Comparison of ENCODE assay signal across 12 cellular contexts in the genomic region with DNA sequence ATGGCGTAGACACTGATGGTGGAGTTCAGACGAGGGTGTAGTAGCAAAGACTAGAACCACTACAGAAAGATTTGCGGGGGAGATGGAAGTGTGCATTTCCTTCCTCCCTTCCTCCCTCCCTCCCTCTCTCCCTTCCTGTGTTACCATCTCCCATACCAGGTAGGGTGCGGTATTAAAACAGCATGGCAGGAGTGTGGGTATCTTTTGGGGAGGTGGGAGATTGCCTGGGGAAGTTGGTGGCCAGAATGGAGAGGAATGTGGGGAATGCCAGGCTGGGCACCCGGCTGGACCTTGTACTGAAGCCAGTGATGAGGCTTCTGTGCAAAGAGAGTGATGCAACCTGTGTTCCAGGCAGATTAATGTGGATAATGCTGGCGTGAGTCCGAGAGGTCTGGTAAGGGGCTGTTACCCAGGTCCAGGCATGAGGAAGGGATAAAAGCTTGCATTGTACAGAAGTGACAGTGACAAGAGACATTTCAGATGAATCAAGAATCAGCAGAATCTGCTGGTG. TPM values are rescaled to one million over a fixed set of nuclear protein-coding genes. Genes with fewer than 3 reads are reported as not detected.
DNase-seq lines count a peak whose midpoint lies in the region; ATAC-seq and TF ChIP-seq lines count a peak whose summit lies in the region.
"Had no signal": no experiment of that assay in that cellular context is flagged by ENCODE, and none has a peak within 500 bp of the region (broad histone marks: within the 10 kb centered on the region; RNA-seq: fewer than 3 reads in every experiment).

No MANE protein-coding gene starts in this region.

- no peaks in the 10 kb centered on the region for H3K36me3 ChIP-seq in liver (ENCODE audit: control insufficient read depth in 4 of 4, insufficient read depth in 3 of 4, low read depth in 1 of 4, low read length in 3 of 4)
- H3K36me3 ChIP-seq: vagina had no signal

- no peak overlapping the region for H3K4me3 ChIP-seq in liver (ENCODE audit: low read depth in 1 of 3, low read length in 3 of 3)
- H3K4me3 ChIP-seq: vagina had no signal

- peak overlapping the region; percentile 78 for H3K27ac Mint-ChIP-seq in activated CD8-positive, alpha-beta T cell treated with anti-CD3 and anti-CD28 coated beads for 36 hours

- H3K4me1 ChIP-seq in liver (ENCODE audit: control insufficient read depth in 4 of 4, insufficient read depth in 4 of 4, low read length in 3 of 4): peaks cover 17 to 37% (median 32%) of the 10 kb centered on the region in 4 donors

- no peaks in the 10 kb centered on the region for H3K9me3 ChIP-seq in liver (ENCODE audit: control insufficient read depth in 4 of 4, low read length in 3 of 4)
- H3K9me3 ChIP-seq: vagina had no signal

- POLR2A ChIA-PET in activated CD8-positive, alpha-beta T cell treated with anti-CD3 and anti-CD28 coated beads for 36 hours (lab: Charles Lee): interaction anchor here (0.6 kb wide), 1 partner anchor 163 kb away, joined by 3 read pairs; no protein-coding TSS in a partner anchor

- peaks cover 1% of the 10 kb centered on the region for H3K27me3 Mint-ChIP-seq in activated CD8-positive, alpha-beta T cell treated with anti-CD3 and anti-CD28 coated beads for 36 hours

- peak overlapping the region; percentile 51 for H3K4me3 Mint-ChIP-seq in activated CD8-positive, alpha-beta T cell treated with anti-CD3 and anti-CD28 coated beads for 36 hours

- H3K4me1 Mint-ChIP-seq in activated CD8-positive, alpha-beta T cell treated with anti-CD3 and anti-CD28 coated beads for 36 hours (ENCODE audit: low read depth): peaks cover 38% of the 10 kb centered on the region

- H3K27me3 ChIP-seq in liver (ENCODE audit: control insufficient read depth in 4 of 4, insufficient read depth in 4 of 4, low read length in 3 of 4): no peaks in the 10 kb centered on the region
- H3K27me3 ChIP-seq: vagina had no signal

- 27% methylated on average over 7 of the region's 7 CpGs for WGBS in liver

- CTCF ChIA-PET in activated CD8-positive, alpha-beta T cell treated with anti-CD3 and anti-CD28 coated beads for 36 hours (lab: Charles Lee): no interaction called here

- H3K9ac ChIP-seq in liver (ENCODE audit: low read depth in 1 of 2, low read length in 2 of 2): peak overlapping the region in 1 of 2 donors; percentile 29

- no peak for TF ChIP-seq CTCF in activated CD8-positive, alpha-beta T cell treated with anti-CD3 and anti-CD28 coated beads for 36 hours (IDR thresholded peaks at IDR 0.05)
- no peak for TF ChIP-seq CTCF in liver (IDR thresholded peaks at IDR 0.05; ENCODE audit: low read depth, low read length, missing input control)

- peak overlapping the region; percentile 90 to 93 for H3K27ac ChIP-seq in liver (ENCODE audit: low read depth in 1 of 2, low read length in 2 of 2)
- H3K27ac ChIP-seq: vagina had no signal

- DNase-seq in left cardiac atrium: no peak
- no peak for DNase-seq in cardiac septum (ENCODE audit: low spot score)
- no peak for DNase-seq in activated CD8-positive, alpha-beta T cell treated with anti-CD3 and anti-CD28 coated beads for 36 hours
- DNase-seq in NCI-H2227 (lab: John Stamatoyannopoulos, UW; ENCODE audit: unreplicated experiment): no peak
- DNase-seq in cerebellar cortex (ENCODE audit: low spot score): no peak
- no peak for DNase-seq in activated CD4-positive, CD25-positive, alpha-beta regulatory T cell (lab: John Stamatoyannopoulos, UW)
- DNase-seq: hippocampal formation, NCI-H2029 treated with DMSO at 0.1 percent for 48 hours, SW 1271 had no signal

- ATAC-seq in left cardiac atrium: peak; percentile 23 to 48
- no peak for ATAC-seq in activated CD8-positive, alpha-beta T cell treated with anti-CD3 and anti-CD28 coated beads for 36 hours
- ATAC-seq in GM21526 (IDR thresholded peaks at IDR 0.05; ENCODE audit: low FRiP score, unreplicated experiment): no peak

- peak; percentile 45 to 62 for TF ChIP-seq RAD21 in liver (IDR thresholded peaks at IDR 0.05)

- intact Hi-C loops in left cardiac atrium (cut with DNase I) (no loop called here), cardiac septum (cut with DNase I) (no loop called here)
- intact Hi-C loops in activated CD8-positive, alpha-beta T cell treated with anti-CD3 and anti-CD28 coated beads for 36 hours (cut with micrococcal nuclease): no loop called here

- H3K9me3 Mint-ChIP-seq in activated CD8-positive, alpha-beta T cell treated with anti-CD3 and anti-CD28 coated beads for 36 hours: no peaks in the 10 kb centered on the region

- no peaks in the 10 kb centered on the region for H3K36me3 Mint-ChIP-seq in activated CD8-positive, alpha-beta T cell treated with anti-CD3 and anti-CD28 coated beads for 36 hours (ENCODE audit: low read depth)

TF ChIP-seq in liver, 16 proteins besides CTCF, POLR2A, EP300 and RAD21:
- TF ChIP-seq RXRA (IDR thresholded peaks at IDR 0.05) (peak; percentile 81 to 90), FOXA2 (IDR thresholded peaks at IDR 0.05) (peak; percentile 61), ATF3 (IDR thresholded peaks at IDR 0.05) (peak; percentile 97), ZBTB33 (IDR thresholded peaks at IDR 0.05) (peak; percentile 51), YY1 (IDR thresholded peaks at IDR 0.05) (peak; percentile 56), SP1 (IDR thresholded peaks at IDR 0.05) (peak; percentile 97), JUND (IDR thresholded peaks at IDR 0.05) (peak; percentile 47 to 76), MAX (IDR thresholded peaks at IDR 0.05) (peak; percentile 87), NR2F2 (IDR thresholded peaks at IDR 0.05) (no peak), EGR1 (IDR thresholded peaks at IDR 0.05; ENCODE audit: low read depth in 2 of 2) (no peak), GABPA (IDR thresholded peaks at IDR 0.05 in 1 of 2, conservative IDR thresholded peaks at IDR 0.05 in 1 of 2) (peak in 1 of 2 donors; percentile 5), TAF1 (conservative IDR thresholded peaks at IDR 0.05) (no peak), FOXA1 (IDR thresholded peaks at IDR 0.05) (peak; percentile 19), HNF4G (IDR thresholded peaks at IDR 0.05) (peak; percentile 95), HNF4A (conservative IDR thresholded peaks at IDR 0.05) (peak; percentile 96 to 97)
- TF ChIP-seq, protein P1, sequence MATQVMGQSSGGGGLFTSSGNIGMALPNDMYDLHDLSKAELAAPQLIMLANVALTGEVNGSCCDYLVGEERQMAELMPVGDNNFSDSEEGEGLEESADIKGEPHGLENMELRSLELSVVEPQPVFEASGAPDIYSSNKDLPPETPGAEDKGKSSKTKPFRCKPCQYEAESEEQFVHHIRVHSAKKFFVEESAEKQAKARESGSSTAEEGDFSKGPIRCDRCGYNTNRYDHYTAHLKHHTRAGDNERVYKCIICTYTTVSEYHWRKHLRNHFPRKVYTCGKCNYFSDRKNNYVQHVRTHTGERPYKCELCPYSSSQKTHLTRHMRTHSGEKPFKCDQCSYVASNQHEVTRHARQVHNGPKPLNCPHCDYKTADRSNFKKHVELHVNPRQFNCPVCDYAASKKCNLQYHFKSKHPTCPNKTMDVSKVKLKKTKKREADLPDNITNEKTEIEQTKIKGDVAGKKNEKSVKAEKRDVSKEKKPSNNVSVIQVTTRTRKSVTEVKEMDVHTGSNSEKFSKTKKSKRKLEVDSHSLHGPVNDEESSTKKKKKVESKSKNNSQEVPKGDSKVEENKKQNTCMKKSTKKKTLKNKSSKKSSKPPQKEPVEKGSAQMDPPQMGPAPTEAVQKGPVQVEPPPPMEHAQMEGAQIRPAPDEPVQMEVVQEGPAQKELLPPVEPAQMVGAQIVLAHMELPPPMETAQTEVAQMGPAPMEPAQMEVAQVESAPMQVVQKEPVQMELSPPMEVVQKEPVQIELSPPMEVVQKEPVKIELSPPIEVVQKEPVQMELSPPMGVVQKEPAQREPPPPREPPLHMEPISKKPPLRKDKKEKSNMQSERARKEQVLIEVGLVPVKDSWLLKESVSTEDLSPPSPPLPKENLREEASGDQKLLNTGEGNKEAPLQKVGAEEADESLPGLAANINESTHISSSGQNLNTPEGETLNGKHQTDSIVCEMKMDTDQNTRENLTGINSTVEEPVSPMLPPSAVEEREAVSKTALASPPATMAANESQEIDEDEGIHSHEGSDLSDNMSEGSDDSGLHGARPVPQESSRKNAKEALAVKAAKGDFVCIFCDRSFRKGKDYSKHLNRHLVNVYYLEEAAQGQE (IDR thresholded peaks at IDR 0.05): peak; percentile 82

RNA-seq across cellular contexts. Expression of gene PPP2R5A, which starts 30.3 kb away (rescaled TPM):
- total RNA-seq in left cardiac atrium: 10 to 100 TPM; 68.4 to 69.0 TPM
- total RNA-seq in cardiac septum: 68.1 TPM
- total RNA-seq in activated CD8-positive, alpha-beta T cell treated with anti-CD3 and anti-CD28 coated beads for 36 hours: 10 to 100 TPM; 35.2 to 36.5 TPM
- 10 to 100 TPM; 29.5 to 40.7 TPM for total RNA-seq in liver
- polyA plus RNA-seq in liver: 10 to 100 TPM; 22.9 to 27.4 TPM

Comparison
In these comparisons a context has a peak if more than half of its experiments do, and no peak if none do; other contexts are left out.
1. ATAC-seq: peak in left cardiac atrium (2 of 2); none in activated CD8-positive, alpha-beta T cell treated with anti-CD3 and anti-CD28 coated beads for 36 hours (single experiment) and GM21526 (single experiment).